8 cellular contexts compared by ENCODE assay signal in genomic region chr6:138403801-138404665, GRCh38. TPM values are rescaled to one million over a fixed set of nuclear protein-coding genes. Genes with fewer than 3 reads are reported as not detected.
A peak's percentile ranks its signal among the peaks of the same experiment; 100 is the strongest.
DNase-seq lines count a peak whose midpoint lies in the region; ATAC-seq and TF ChIP-seq lines count a peak whose summit lies in the region.

HEBP2 (plus strand) TSS chr6:138404223; CDS start chr6:138404496, 273 bp downstream.

- peak within 1 kb of the TSS; percentile 85 for H3K4me3 ChIP-seq in coronary artery

- ATAC-seq in HG03457 (IDR thresholded peaks at IDR 0.05; ENCODE audit: unreplicated experiment) (peak; percentile 90), left colon (peak; percentile 86)

- DNase-seq in Ammon's horn (ENCODE audit: low spot score) (peak; percentile 78), GM19240 (ENCODE audit: insufficient read length, low spot score) (peak; percentile 32), NCI-H524 treated with DMSO at 0.1 percent for 48 hours (lab: John Stamatoyannopoulos, UW) (peak; percentile 89), coronary artery (ENCODE audit: low spot score) (peak; percentile 91), left colon (peak; percentile 98 to 99)
- peak; percentile 95 for DNase-seq in activated CD4-positive, alpha-beta T cell treated with anti-CD3 and anti-CD28 coated beads for 48 hours
- DNase-seq in stimulated activated CD4-positive, alpha-beta T cell treated with anti-CD3 and anti-CD28 coated beads, Interleukin-1b, Interleukin-23, amount 100 ng/mL, for 48 hours: peak; percentile 92

- peak within 1 kb of the TSS; percentile 94 for H3K27ac ChIP-seq in coronary artery

- intact Hi-C loops in left colon (cut with DNase I, micrococcal nuclease): loop anchor here in 1 of 2 donors (10.0 kb wide), 1 partner anchor 399 kb away; no protein-coding TSS in a partner anchor

- peak; percentile 26 for TF ChIP-seq CTCF in coronary artery (IDR thresholded peaks at IDR 0.05)

RNA-seq across cellular contexts. Expression of gene HEBP2, which starts in this region (rescaled TPM):
- total RNA-seq in left colon: 10 to 100 TPM; 90.0 to 95.3 TPM

Comparison
In these comparisons a context has a peak if more than half of its experiments do, and no peak if none do; other contexts are left out.
1. Peak in every context shown above with its lines: DNase-seq, ATAC-seq, H3K4me3 ChIP-seq and H3K27ac ChIP-seq.
2. DNase-seq: peak in every context shown above with its lines; median percentile 98 in left colon; 95 in activated CD4-positive, alpha-beta T cell treated with anti-CD3 and anti-CD28 coated beads for 48 hours; 92 in stimulated activated CD4-positive, alpha-beta T cell treated with anti-CD3 and anti-CD28 coated beads, Interleukin-1b, Interleukin-23, amount 100 ng/mL, for 48 hours; 91 in coronary artery; 89 in NCI-H524 treated with DMSO at 0.1 percent for 48 hours; 78 in Ammon's horn; 32 in GM19240.